Comparison of ENCODE assay signal across 17 cellular contexts in the genomic region with DNA sequence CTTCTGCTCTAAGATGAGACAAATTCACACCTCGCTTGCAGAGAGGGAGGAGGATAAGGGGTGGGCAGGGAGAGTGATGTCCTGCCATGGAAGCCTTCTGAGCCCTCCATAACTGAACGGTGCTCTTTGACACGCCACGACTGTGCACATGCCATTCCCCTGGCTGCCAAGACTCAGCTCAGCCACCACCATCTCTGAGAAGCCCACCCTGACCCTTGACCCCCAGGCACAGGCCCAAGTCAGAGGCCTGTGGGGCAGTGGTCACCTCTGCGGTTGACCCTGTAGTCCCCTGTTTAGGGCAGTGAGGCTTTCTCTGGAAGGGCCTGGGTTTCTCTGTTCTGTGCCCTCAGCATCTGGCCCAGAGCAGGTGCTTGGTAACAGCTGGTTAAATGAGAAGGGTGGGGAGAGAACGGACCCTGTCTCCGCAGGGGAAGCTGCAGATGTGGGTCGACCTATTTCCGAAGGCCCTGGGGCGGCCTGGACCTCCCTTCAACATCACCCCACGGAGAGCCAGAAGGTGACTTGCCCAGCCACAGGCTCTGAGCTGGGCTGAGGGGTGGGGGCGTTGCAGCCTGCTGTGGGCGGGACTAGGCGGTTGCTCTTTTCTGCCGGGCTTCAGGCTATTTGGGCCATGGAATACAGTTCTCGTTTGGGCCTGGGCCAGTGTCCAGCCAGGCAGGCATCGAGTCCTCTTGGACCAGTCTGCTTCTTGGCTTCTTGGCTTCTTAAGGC.
DNase-seq lines count a peak whose midpoint lies in the region; ATAC-seq, FAIRE-seq and TF ChIP-seq lines count a peak whose summit lies in the region.
"Had no signal": no experiment of that assay in that cellular context is flagged by ENCODE, and none has a peak within 500 bp of the region (broad histone marks: within the 10 kb centered on the region; RNA-seq: fewer than 3 reads in every experiment).

No MANE protein-coding gene starts in this region.

- no peaks in the 10 kb centered on the region for H3K9me3 Mint-ChIP-seq in activated CD8-positive, alpha-beta memory T cell treated with anti-CD3 and anti-CD28 coated beads, Interleukin-2, amount 10 ng/mL, durations not matched to agents 7 days and 5 days (ENCODE audit: low read depth)
- no peaks in the 10 kb centered on the region; a peak in 1 of 5 replicates for H3K9me3 Mint-ChIP-seq in H9

- no peak overlapping the region for H2AK5ac ChIP-seq in H9 (ENCODE audit: insufficient read length, low read length)

- no peak overlapping the region for H3K18ac ChIP-seq in H9 (ENCODE audit: insufficient read length, low read depth, low read length)

- H3K23me2 ChIP-seq in H9 (ENCODE audit: insufficient read length, low read depth, low read length, poor library complexity, severe bottlenecking) = peaks cover 3% of the 10 kb centered on the region

- H2AFZ ChIP-seq in H9 (ENCODE audit: low read length) = no peak overlapping the region
- H2AFZ ChIP-seq: GM23248 had no signal

- no peak overlapping the region for H4K8ac ChIP-seq in H9 (replicated peaks; ENCODE audit: insufficient read length, low read depth, low read length)

- H3K27ac ChIP-seq in H9 (ENCODE audit: insufficient read length, low read depth, low read length) (no peak overlapping the region), kidney (ENCODE audit: low read depth in 2 of 2, low read length in 2 of 2) (no peak overlapping the region)
- H3K27ac ChIP-seq: GM23248 had no signal

- H4K5ac ChIP-seq in H9 (ENCODE audit: insufficient read length, low read depth, low read length) = no peak overlapping the region

- no peak overlapping the region for H3K4me3 ChIP-seq in kidney (ENCODE audit: low read length in 2 of 2)
- H3K4me3 ChIP-seq: GM12878, GM23248 had no signal

- no peaks in the 10 kb centered on the region for H3K27me3 ChIP-seq in H9 (ENCODE audit: insufficient read depth, low read length)

- no peak overlapping the region for H2BK12ac ChIP-seq in H9 (ENCODE audit: insufficient read length, low read depth, low read length)

- no peak overlapping the region for H3K4me3 Mint-ChIP-seq in activated CD8-positive, alpha-beta memory T cell treated with anti-CD3 and anti-CD28 coated beads, Interleukin-2, amount 10 ng/mL, durations not matched to agents 7 days and 5 days
- H3K4me3 Mint-ChIP-seq in H9 = no peak overlapping the region

- CTCF ChIA-PET in activated CD8-positive, alpha-beta memory T cell treated with anti-CD3 and anti-CD28 coated beads, Interleukin-2, amount 10 ng/mL, durations not matched to agents 7 days and 5 days (lab: Charles Lee) = no interaction called here

- H3K27me3 Mint-ChIP-seq in activated CD8-positive, alpha-beta memory T cell treated with anti-CD3 and anti-CD28 coated beads, Interleukin-2, amount 10 ng/mL, durations not matched to agents 7 days and 5 days = no peaks in the 10 kb centered on the region
- no peaks in the 10 kb centered on the region for H3K27me3 Mint-ChIP-seq in H9 (ENCODE audit: low read depth)

- intact Hi-C loops in kidney (cut with DNase I) (no loop called here), sciatic nerve (cut with DNase I) (no loop called here)

- TF ChIP-seq CTCF in H9 (conservative IDR thresholded peaks at IDR 0.05) = no peak
- TF ChIP-seq CTCF in kidney (IDR thresholded peaks at IDR 0.05; ENCODE audit: borderline replicate concordance, extremely low read depth, insufficient read depth) = no peak

- H3K79me1 ChIP-seq in H9 (ENCODE audit: insufficient read depth, low read depth, low read length, poor library complexity, severe bottlenecking) = no peaks in the 10 kb centered on the region

- H3K4me1 Mint-ChIP-seq in activated CD8-positive, alpha-beta memory T cell treated with anti-CD3 and anti-CD28 coated beads, Interleukin-2, amount 10 ng/mL, durations not matched to agents 7 days and 5 days = no peaks in the 10 kb centered on the region
- H3K4me1 Mint-ChIP-seq in H9 = peaks cover 0 to 3% of the 10 kb centered on the region in 2 experiments; a peak in 1 of 4 replicates

- no peak overlapping the region for H2BK15ac ChIP-seq in H9 (ENCODE audit: low read depth, low read length)

- no peak for FAIRE-seq in kidney (lab: Jason Lieb, UNC)
- FAIRE-seq: GM12878 had no signal

- no peak overlapping the region for H2BK120ac ChIP-seq in H9 (ENCODE audit: low read depth, low read length, poor library complexity, severe bottlenecking)

- peak; percentile 21 for DNase-seq in activated CD8-positive, alpha-beta memory T cell treated with anti-CD3 and anti-CD28 coated beads for 24 hours
- DNase-seq in activated CD8-positive, alpha-beta memory T cell treated with anti-CD3 and anti-CD28 coated beads, Interleukin-2, amount 10 ng/mL, durations not matched to agents 7 days and 5 days = no peak
- DNase-seq in H9 (peak; percentile 29), kidney (peak; percentile 47), sciatic nerve (ENCODE audit: low spot score) (peak; percentile 51), superior temporal gyrus (ENCODE audit: extremely low spot score) (no peak), NCI-H1436 (lab: John Stamatoyannopoulos, UW) (no peak)
- no peak for DNase-seq in activated naive CD4-positive, alpha-beta T cell treated with Interleukin-2 at 50 U/mL for 16 hours
- DNase-seq: C1 segment of cervical spinal cord, GM23248, KG1, NCI-H1048, NCI-H1694, NCI-H2107, NCI-H226, NCI-H526 had no signal

- H3K4me1 ChIP-seq in H9 (ENCODE audit: insufficient read depth, low read length) (no peaks in the 10 kb centered on the region), kidney (ENCODE audit: control insufficient read depth in 1 of 2, insufficient read depth in 1 of 2, low read depth in 1 of 2, low read length in 2 of 2) (no peaks in the 10 kb centered on the region)

- H3K27ac Mint-ChIP-seq in activated CD8-positive, alpha-beta memory T cell treated with anti-CD3 and anti-CD28 coated beads, Interleukin-2, amount 10 ng/mL, durations not matched to agents 7 days and 5 days = no peak overlapping the region
- no peak overlapping the region; a peak in 1 of 7 replicates for H3K27ac Mint-ChIP-seq in H9

- ATAC-seq in activated CD8-positive, alpha-beta memory T cell treated with anti-CD3 and anti-CD28 coated beads, Interleukin-2, amount 10 ng/mL, durations not matched to agents 7 days and 5 days = no peak
- ATAC-seq in sciatic nerve = no peak
- ATAC-seq: GM12878 had no signal

- no peak overlapping the region for H4K91ac ChIP-seq in H9 (ENCODE audit: insufficient read length, low read depth, low read length)

- no CpG with 5 or more reads among the region's 17 CpGs for WGBS in H9 (ENCODE audit: extremely low coverage, insufficient read length, low lambda C conversion rate)

- H3K14ac ChIP-seq in H9 (ENCODE audit: insufficient read depth, low read length) = no peak overlapping the region

- no peak overlapping the region for H3T11ph ChIP-seq in H9 (ENCODE audit: low read length)

- H3K56ac ChIP-seq in H9 (ENCODE audit: insufficient read length, low read depth, low read length) = no peak overlapping the region

- H4K20me1 ChIP-seq in H9 (ENCODE audit: control insufficient read depth, insufficient read depth, insufficient read length) = no peaks in the 10 kb centered on the region

- no peaks in the 10 kb centered on the region for H3K36me3 Mint-ChIP-seq in activated CD8-positive, alpha-beta memory T cell treated with anti-CD3 and anti-CD28 coated beads, Interleukin-2, amount 10 ng/mL, durations not matched to agents 7 days and 5 days
- no peaks in the 10 kb centered on the region; a peak in 3 of 7 replicates for H3K36me3 Mint-ChIP-seq in H9 (ENCODE audit: insufficient read depth in 1 of 3, low read depth in 3 of 3)

- H3K4ac ChIP-seq in H9 (ENCODE audit: low read depth, low read length) = no peak overlapping the region

- no peaks in the 10 kb centered on the region for H3K9me3 ChIP-seq in H9 (ENCODE audit: control insufficient read depth, low read depth, low read length)
- no peaks in the 10 kb centered on the region for H3K9me3 ChIP-seq in kidney (ENCODE audit: control insufficient read depth in 1 of 2, low read length in 2 of 2)

- H3K23ac ChIP-seq in H9 (ENCODE audit: insufficient read length, low read depth, low read length) = no peak overlapping the region

- H3K4me2 ChIP-seq in H9 (ENCODE audit: insufficient read depth, insufficient read length, low read length) = no peak overlapping the region

- H2BK20ac ChIP-seq in H9 (ENCODE audit: low read depth, low read length, poor library complexity, severe bottlenecking) = no peak overlapping the region

- H3K9ac ChIP-seq in H9 (ENCODE audit: extremely low read depth, insufficient read length, low read length) = no peak overlapping the region
- H3K9ac ChIP-seq in kidney (ENCODE audit: low read length in 2 of 2) = no peak overlapping the region
- H3K9ac ChIP-seq: GM23248 had no signal

- H3K79me2 ChIP-seq in H9 (ENCODE audit: insufficient read depth, low read length) = no peaks in the 10 kb centered on the region

- H2BK5ac ChIP-seq in H9 (ENCODE audit: insufficient read length, low read length) = no peak overlapping the region

- no peaks in the 10 kb centered on the region for H3K36me3 ChIP-seq in kidney (ENCODE audit: control insufficient read depth in 1 of 2, insufficient read depth in 2 of 2, low read length in 2 of 2)

Comparison
In these comparisons a context has a peak if more than half of its experiments do, and no peak if none do; other contexts are left out.
1. DNase-seq: peak in activated CD8-positive, alpha-beta memory T cell treated with anti-CD3 and anti-CD28 coated beads for 24 hours (single experiment), H9 (single experiment), kidney (single experiment) and sciatic nerve (single experiment); none in activated CD8-positive, alpha-beta memory T cell treated with anti-CD3 and anti-CD28 coated beads, Interleukin-2, amount 10 ng/mL, durations not matched to agents 7 days and 5 days (single experiment), superior temporal gyrus (single experiment), NCI-H1436 (single experiment) and activated naive CD4-positive, alpha-beta T cell treated with Interleukin-2 at 50 U/mL for 16 hours (single experiment).